ENCODE assay signal across 11 cellular contexts in genomic region chr1:199067483-199067882, GRCh38.
A peak's percentile ranks its signal among the peaks of the same experiment; 100 is the strongest.
DNase-seq lines count a peak whose midpoint lies in the region; ATAC-seq, FAIRE-seq and TF ChIP-seq lines count a peak whose summit lies in the region.
"Had no signal": no experiment of that assay in that cellular context is flagged by ENCODE, and none has a peak within 500 bp of the region (broad histone marks: within the 10 kb centered on the region; RNA-seq: fewer than 3 reads in every experiment).

No MANE protein-coding gene starts in this region.

- CTCF ChIA-PET in WTC11 (lab: Charles Lee) = no interaction called here

- H3K4me1 Mint-ChIP-seq in WTC11 (no peaks in the 10 kb centered on the region), CD14-positive monocyte (peaks cover 8% of the 10 kb centered on the region)

- no peak overlapping the region for H3K27ac Mint-ChIP-seq in WTC11
- H3K27ac Mint-ChIP-seq in CD14-positive monocyte = peak overlapping the region in 1 of 7 donors; percentile 12

- peak; percentile 76 for FAIRE-seq in GM18507 (lab: Jason Lieb, UNC)

- no peak for DNase-seq in GM18507 (ENCODE audit: extremely low spot score, insufficient read length, low read depth)
- DNase-seq in GM20000 (ENCODE audit: low spot score) = peak; percentile 17
- DNase-seq in WTC11 (ENCODE audit: low spot score) = no peak
- no peak for DNase-seq in hepatic stellate cell (ENCODE audit: low spot score)
- no peak for DNase-seq in NCI-H146 (lab: John Stamatoyannopoulos, UW)
- DNase-seq in CD14-positive monocyte (ENCODE audit: low spot score) = no peak
- DNase-seq: activated CD8-positive, alpha-beta memory T cell treated with anti-CD3 and anti-CD28 coated beads, Interleukin-2, amount 50 U/mL, for 48 hours; NK-92 treated with Interleukin-12 subunit alpha and Interleukin-12 subunit beta, amount 100 ng/mL, for 24 hours; right lobe of liver had no signal

- H3K36me3 Mint-ChIP-seq in WTC11 = no peaks in the 10 kb centered on the region
- H3K36me3 Mint-ChIP-seq in CD14-positive monocyte = no peaks in the 10 kb centered on the region

- H3K9me3 Mint-ChIP-seq in WTC11 (no peaks in the 10 kb centered on the region), CD14-positive monocyte (peaks cover 0 to 6% (median 0%) of the 10 kb centered on the region in 7 donors)

- POLR2A ChIA-PET in WTC11 (lab: Charles Lee) = no interaction called here

- no peak overlapping the region for H3K4me3 Mint-ChIP-seq in WTC11
- H3K4me3 Mint-ChIP-seq in CD14-positive monocyte = no peak overlapping the region

- intact Hi-C loops in CD14-positive monocyte (cut with micrococcal nuclease) = no loop called here

- no peak for TF ChIP-seq CTCF in GM20000 (IDR thresholded peaks at IDR 0.05; ENCODE audit: extremely low read depth, missing control alignments)
- TF ChIP-seq CTCF in WTC11 (IDR thresholded peaks at IDR 0.05) = no peak
- no peak for TF ChIP-seq CTCF in CD14-positive monocyte (IDR thresholded peaks at IDR 0.05)

- no peaks in the 10 kb centered on the region for H3K27me3 Mint-ChIP-seq in WTC11 (ENCODE audit: low read depth)
- no peaks in the 10 kb centered on the region for H3K27me3 Mint-ChIP-seq in CD14-positive monocyte (ENCODE audit: low read depth in 3 of 3)

- peak; percentile 86 for ATAC-seq in HG02938 (IDR thresholded peaks at IDR 0.05; ENCODE audit: unreplicated experiment)
- peak; percentile 91 for ATAC-seq in HG03571 (IDR thresholded peaks at IDR 0.05; ENCODE audit: unreplicated experiment)
- ATAC-seq in WTC11 = no peak
- ATAC-seq: right lobe of liver had no signal

TF ChIP-seq in WTC11, 78 proteins besides CTCF, POLR2A, EP300 and RAD21 (continues in another document):
- TF ChIP-seq JUN (CRISPR knock-in tag; IDR thresholded peaks at IDR 0.05) = no peak
- no peak for TF ChIP-seq IRF1 (CRISPR knock-in tag; IDR thresholded peaks at IDR 0.05)
- TF ChIP-seq GRHL2 (CRISPR knock-in tag; IDR thresholded peaks at IDR 0.05; ENCODE audit: insufficient replicate concordance, severe bottlenecking) = no peak
- TF ChIP-seq FOXP4 (CRISPR knock-in tag; IDR thresholded peaks at IDR 0.05) = no peak
- TF ChIP-seq ERG (CRISPR knock-in tag; IDR thresholded peaks at IDR 0.05) = no peak
- TF ChIP-seq TCF7 (CRISPR knock-in tag; IDR thresholded peaks at IDR 0.05; ENCODE audit: low read depth) = no peak
- TF ChIP-seq ATF2 (CRISPR knock-in tag; IDR thresholded peaks at IDR 0.05; ENCODE audit: borderline replicate concordance, low read depth) = no peak
- TF ChIP-seq ZNF512 (CRISPR knock-in tag; IDR thresholded peaks at IDR 0.05; ENCODE audit: borderline replicate concordance) = no peak
- TF ChIP-seq ZNF396 (CRISPR knock-in tag; IDR thresholded peaks at IDR 0.05; ENCODE audit: borderline replicate concordance) = no peak
- no peak for TF ChIP-seq ZNF532 (CRISPR knock-in tag; IDR thresholded peaks at IDR 0.05; ENCODE audit: borderline replicate concordance)
- no peak for TF ChIP-seq ZNF317 (CRISPR knock-in tag; IDR thresholded peaks at IDR 0.05; ENCODE audit: borderline replicate concordance, low read depth)
- no peak for TF ChIP-seq ZNF232 (CRISPR knock-in tag; IDR thresholded peaks at IDR 0.05)
- TF ChIP-seq NR1H2 (CRISPR knock-in tag; IDR thresholded peaks at IDR 0.05) = no peak
- no peak for TF ChIP-seq TEAD4 (CRISPR knock-in tag; IDR thresholded peaks at IDR 0.05)
